ENCODE assay signal across 18 cellular contexts in the genomic region with DNA sequence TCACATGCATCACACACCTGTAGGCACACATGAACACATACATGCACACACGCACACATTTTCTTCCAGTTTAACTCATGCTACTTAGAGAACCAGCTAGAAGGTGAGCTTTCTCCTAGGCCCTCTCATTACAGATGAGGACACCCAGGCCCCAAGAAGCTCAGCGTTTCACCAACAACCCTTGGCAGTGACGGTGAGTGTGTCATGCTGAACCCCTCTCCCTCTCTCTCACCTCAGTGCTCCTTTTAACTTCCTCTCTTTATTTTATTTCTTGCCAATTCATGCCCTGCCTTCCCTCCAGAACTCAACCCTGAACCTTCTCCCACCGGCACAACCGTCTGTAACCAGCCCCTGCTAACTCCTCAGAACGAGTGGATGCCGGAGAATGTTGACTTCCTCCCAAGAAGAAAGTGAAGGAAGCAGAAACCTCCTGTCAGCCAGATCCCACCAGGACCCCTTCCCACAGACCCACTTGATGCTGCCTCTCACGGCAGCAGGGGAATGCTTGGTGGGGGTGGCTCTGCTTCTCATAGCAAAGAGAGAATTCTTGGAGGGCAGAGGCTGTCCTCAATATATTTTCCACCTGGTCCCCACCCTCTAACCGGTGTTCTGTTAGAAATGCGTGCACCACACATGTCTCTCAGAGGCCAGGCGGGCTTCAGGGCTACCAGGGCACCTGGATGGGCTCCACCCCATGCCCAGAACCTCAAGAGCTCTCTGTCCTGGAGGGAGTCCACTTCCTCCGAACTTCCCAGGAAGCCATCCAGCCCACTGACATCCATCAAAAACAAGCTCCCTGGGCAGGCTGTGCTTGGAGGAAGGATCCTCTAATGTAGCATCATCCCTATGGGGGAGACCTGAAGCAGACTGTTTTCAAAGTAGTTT.
DNase-seq lines count a peak whose midpoint lies in the region; ATAC-seq and TF ChIP-seq lines count a peak whose summit lies in the region.
"Had no signal": no experiment of that assay in that cellular context is flagged by ENCODE, and none has a peak within 500 bp of the region (broad histone marks: within the 10 kb centered on the region; RNA-seq: fewer than 3 reads in every experiment).

No MANE protein-coding gene starts in this region.

- H3K4me1 ChIP-seq in neutrophil (ENCODE audit: control insufficient read depth in 1 of 2, insufficient read depth in 1 of 2, low read depth in 1 of 2, low read length in 1 of 2) = peaks cover 8 to 12% of the 10 kb centered on the region in 2 experiments
- peaks cover 18% of the 10 kb centered on the region for H3K4me1 ChIP-seq in foreskin keratinocyte
- peaks cover 7% of the 10 kb centered on the region for H3K4me1 ChIP-seq in smooth muscle cell (ENCODE audit: low read depth)
- H3K4me1 ChIP-seq in body of pancreas = peaks cover 19% of the 10 kb centered on the region

- no peak overlapping the region for H3K4me2 ChIP-seq in smooth muscle cell

- H3K27me3 Mint-ChIP-seq in activated CD4-positive, alpha-beta memory T cell treated with anti-CD3 and anti-CD28 coated beads, Interleukin-2, amount 10 ng/mL, durations not matched to agents 7 days and 5 days = no peaks in the 10 kb centered on the region
- no peaks in the 10 kb centered on the region for H3K27me3 Mint-ChIP-seq in activated CD4-positive, alpha-beta memory T cell treated with anti-CD3 and anti-CD28 coated beads for 36 hours
- peaks cover 0 to 5% (median 3%) of the 10 kb centered on the region in 3 donors for H3K27me3 Mint-ChIP-seq in CD14-positive monocyte (ENCODE audit: low read depth in 3 of 3)
- H3K27me3 Mint-ChIP-seq: stimulated activated naive B cell treated with anti-CD40 and anti-IgM and Interleukin-4, amounts not matched to agents 10 μg/mL and 1 μg/mL and 100 μg/mL, for 72 hours had no signal

- no peaks in the 10 kb centered on the region for H4K20me1 ChIP-seq in smooth muscle cell (ENCODE audit: low read depth)

- DNase-seq in activated CD4-positive, alpha-beta memory T cell treated with anti-CD3 and anti-CD28 coated beads, Interleukin-2, amount 10 ng/mL, durations not matched to agents 7 days and 5 days = no peak
- no peak for DNase-seq in activated CD4-positive, alpha-beta memory T cell treated with anti-CD3 and anti-CD28 coated beads for 36 hours
- DNase-seq in CD14-positive monocyte (ENCODE audit: low spot score) (peak; percentile 55), ecto neural progenitor cell (ENCODE audit: low spot score) (peak; percentile 20), foreskin keratinocyte (no peak), smooth muscle cell (lab: John Stamatoyannopoulos, UW; ENCODE audit: unreplicated experiment) (no peak), body of pancreas (no peak)
- DNase-seq: activated CD4-positive, alpha-beta T cell treated with anti-CD3 and anti-CD28 coated beads for 48 hours; brain microvascular endothelial cell; erythroblast; glutamatergic neuron; NCI-H1694; NCI-H226; stimulated activated CD4-positive, alpha-beta T cell treated with anti-CD3 and anti-CD28 coated beads, Interleukin-15, amount 100 ng/mL, for 24 hours; stimulated activated naive B cell treated with anti-CD40 and anti-IgM and Interleukin-4, amounts not matched to agents 10 μg/mL and 1 μg/mL and 100 μg/mL, for 72 hours; transverse colon had no signal

- no peaks in the 10 kb centered on the region for H3F3A ChIP-seq in smooth muscle cell (ENCODE audit: low read depth)

- POLR2A ChIA-PET in activated CD4-positive, alpha-beta memory T cell treated with anti-CD3 and anti-CD28 coated beads, Interleukin-2, amount 10 ng/mL, durations not matched to agents 7 days and 5 days (lab: Charles Lee) = no interaction called here
- POLR2A ChIA-PET in activated CD4-positive, alpha-beta memory T cell treated with anti-CD3 and anti-CD28 coated beads for 36 hours (lab: Charles Lee) = no interaction called here

- no peaks in the 10 kb centered on the region for H3K36me3 Mint-ChIP-seq in activated CD4-positive, alpha-beta memory T cell treated with anti-CD3 and anti-CD28 coated beads, Interleukin-2, amount 10 ng/mL, durations not matched to agents 7 days and 5 days (ENCODE audit: low read depth)
- H3K36me3 Mint-ChIP-seq in activated CD4-positive, alpha-beta memory T cell treated with anti-CD3 and anti-CD28 coated beads for 36 hours = no peaks in the 10 kb centered on the region
- H3K36me3 Mint-ChIP-seq in CD14-positive monocyte = peaks cover 0 to 5% of the 10 kb centered on the region in 2 donors
- H3K36me3 Mint-ChIP-seq: stimulated activated naive B cell treated with anti-CD40 and anti-IgM and Interleukin-4, amounts not matched to agents 10 μg/mL and 1 μg/mL and 100 μg/mL, for 72 hours had no signal

- intact Hi-C loops in activated CD4-positive, alpha-beta memory T cell treated with anti-CD3 and anti-CD28 coated beads for 36 hours (cut with micrococcal nuclease) = no loop called here
- intact Hi-C loops in CD14-positive monocyte (cut with micrococcal nuclease) = no loop called here
- intact Hi-C loops in body of pancreas (cut with DNase I) = no loop called here

- H3K4me3 Mint-ChIP-seq in activated CD4-positive, alpha-beta memory T cell treated with anti-CD3 and anti-CD28 coated beads, Interleukin-2, amount 10 ng/mL, durations not matched to agents 7 days and 5 days = no peak overlapping the region
- no peak overlapping the region for H3K4me3 Mint-ChIP-seq in activated CD4-positive, alpha-beta memory T cell treated with anti-CD3 and anti-CD28 coated beads for 36 hours
- peak overlapping the region in 1 of 2 donors; percentile 0 for H3K4me3 Mint-ChIP-seq in CD14-positive monocyte
- H3K4me3 Mint-ChIP-seq: stimulated activated naive B cell treated with anti-CD40 and anti-IgM and Interleukin-4, amounts not matched to agents 10 μg/mL and 1 μg/mL and 100 μg/mL, for 72 hours had no signal

- H3K27me3 ChIP-seq in neutrophil (no peaks in the 10 kb centered on the region), foreskin keratinocyte (no peaks in the 10 kb centered on the region), smooth muscle cell (ENCODE audit: low read depth) (no peaks in the 10 kb centered on the region), body of pancreas (no peaks in the 10 kb centered on the region)
- H3K27me3 ChIP-seq: brain microvascular endothelial cell, transverse colon had no signal

- H3K9ac ChIP-seq in smooth muscle cell (ENCODE audit: low read depth) = no peak overlapping the region

- H3K27ac Mint-ChIP-seq in activated CD4-positive, alpha-beta memory T cell treated with anti-CD3 and anti-CD28 coated beads, Interleukin-2, amount 10 ng/mL, durations not matched to agents 7 days and 5 days = peak overlapping the region; percentile 6
- H3K27ac Mint-ChIP-seq in activated CD4-positive, alpha-beta memory T cell treated with anti-CD3 and anti-CD28 coated beads for 36 hours = no peak overlapping the region
- peak overlapping the region in 6 of 7 donors; percentile 11 to 87 (median 40) for H3K27ac Mint-ChIP-seq in CD14-positive monocyte
- H3K27ac Mint-ChIP-seq: stimulated activated naive B cell treated with anti-CD40 and anti-IgM and Interleukin-4, amounts not matched to agents 10 μg/mL and 1 μg/mL and 100 μg/mL, for 72 hours had no signal

- no peak overlapping the region for H2AFZ ChIP-seq in smooth muscle cell (ENCODE audit: low read depth)

- H3K9me3 ChIP-seq in neutrophil (no peaks in the 10 kb centered on the region), smooth muscle cell (replicated peaks; ENCODE audit: low read depth) (no peaks in the 10 kb centered on the region), body of pancreas (no peaks in the 10 kb centered on the region)
- H3K9me3 ChIP-seq: transverse colon had no signal

- no peaks in the 10 kb centered on the region for H3K79me2 ChIP-seq in smooth muscle cell (ENCODE audit: low read depth)

- H3K36me3 ChIP-seq in neutrophil (no peaks in the 10 kb centered on the region), smooth muscle cell (ENCODE audit: low read depth) (no peaks in the 10 kb centered on the region), body of pancreas (replicated peaks in 1 of 2; ENCODE audit: insufficient read depth in 1 of 2, low read depth in 2 of 2) (no peaks in the 10 kb centered on the region)
- H3K36me3 ChIP-seq: brain microvascular endothelial cell, transverse colon had no signal

- peaks cover 6% of the 10 kb centered on the region for H3K9me3 Mint-ChIP-seq in activated CD4-positive, alpha-beta memory T cell treated with anti-CD3 and anti-CD28 coated beads, Interleukin-2, amount 10 ng/mL, durations not matched to agents 7 days and 5 days
- peaks cover 2% of the 10 kb centered on the region for H3K9me3 Mint-ChIP-seq in activated CD4-positive, alpha-beta memory T cell treated with anti-CD3 and anti-CD28 coated beads for 36 hours
- peaks cover 0 to 3% (median 0%) of the 10 kb centered on the region in 7 donors for H3K9me3 Mint-ChIP-seq in CD14-positive monocyte
- H3K9me3 Mint-ChIP-seq: stimulated activated naive B cell treated with anti-CD40 and anti-IgM and Interleukin-4, amounts not matched to agents 10 μg/mL and 1 μg/mL and 100 μg/mL, for 72 hours had no signal

- WGBS in smooth muscle cell (ENCODE audit: low lambda C conversion rate) = 81% methylated on average over 12 of the region's 12 CpGs
- 69 to 83% methylated on average over 12 of the region's 12 CpGs for WGBS in body of pancreas, 2 donors

- no peak for TF ChIP-seq POLR2A in body of pancreas (IDR thresholded peaks at IDR 0.05)

- CTCF ChIA-PET in activated CD4-positive, alpha-beta memory T cell treated with anti-CD3 and anti-CD28 coated beads, Interleukin-2, amount 10 ng/mL, durations not matched to agents 7 days and 5 days (lab: Charles Lee) = no interaction called here
- CTCF ChIA-PET in activated CD4-positive, alpha-beta memory T cell treated with anti-CD3 and anti-CD28 coated beads for 36 hours (lab: Charles Lee) = no interaction called here

- no peak for TF ChIP-seq CTCF in CD14-positive monocyte (IDR thresholded peaks at IDR 0.05)
- TF ChIP-seq CTCF in neutrophil (IDR thresholded peaks at IDR 0.05) = no peak
- no peak for TF ChIP-seq CTCF in foreskin keratinocyte (conservative IDR thresholded peaks at IDR 0.05)
- TF ChIP-seq CTCF in smooth muscle cell (IDR thresholded peaks at IDR 0.05; ENCODE audit: borderline replicate concordance, insufficient read depth, poor library complexity, severe bottlenecking) = no peak
- no peak for TF ChIP-seq CTCF in body of pancreas (IDR thresholded peaks at IDR 0.05)

- peaks cover 18% of the 10 kb centered on the region for H3K4me1 Mint-ChIP-seq in activated CD4-positive, alpha-beta memory T cell treated with anti-CD3 and anti-CD28 coated beads, Interleukin-2, amount 10 ng/mL, durations not matched to agents 7 days and 5 days
- peaks cover 29% of the 10 kb centered on the region for H3K4me1 Mint-ChIP-seq in activated CD4-positive, alpha-beta memory T cell treated with anti-CD3 and anti-CD28 coated beads for 36 hours (ENCODE audit: low read depth)
- H3K4me1 Mint-ChIP-seq in CD14-positive monocyte = peaks cover 28% of the 10 kb centered on the region

- ATAC-seq in foreskin keratinocyte (no peak), body of pancreas (no peak)
- ATAC-seq: activated naive CD4-positive, alpha-beta T cell treated with anti-CD3 and anti-CD28 coated beads, Interleukin-2, amount 50 U/mL, for 72 hours; stimulated activated naive B cell treated with anti-CD40 and anti-IgM and Interleukin-4, amounts not matched to agents 10 μg/mL and 1 μg/mL and 100 μg/mL, for 72 hours had no signal

- H3K4me3 ChIP-seq in neutrophil (ENCODE audit: low read depth in 1 of 2, low read length in 1 of 2) = no peak overlapping the region
- no peak overlapping the region for H3K4me3 ChIP-seq in smooth muscle cell
- H3K4me3 ChIP-seq in body of pancreas = no peak overlapping the region
- H3K4me3 ChIP-seq: transverse colon had no signal

- H3K27ac ChIP-seq in neutrophil (peak overlapping the region; percentile 18), foreskin keratinocyte (no peak overlapping the region), smooth muscle cell (ENCODE audit: low read depth) (no peak overlapping the region), body of pancreas (no peak overlapping the region)
- H3K27ac ChIP-seq: brain microvascular endothelial cell, transverse colon had no signal

Comparison
In these comparisons a context has a peak if more than half of its experiments do, and no peak if none do; other contexts are left out.
1. DNase-seq: peak in CD14-positive monocyte (single experiment) and ecto neural progenitor cell (single experiment); none in activated CD4-positive, alpha-beta memory T cell treated with anti-CD3 and anti-CD28 coated beads, Interleukin-2, amount 10 ng/mL, durations not matched to agents 7 days and 5 days (single experiment), activated CD4-positive, alpha-beta memory T cell treated with anti-CD3 and anti-CD28 coated beads for 36 hours (single experiment), foreskin keratinocyte (0 of 2), smooth muscle cell (single experiment) and body of pancreas (0 of 4).